1 cellular context compared by ENCODE assay signal in the genomic region with DNA sequence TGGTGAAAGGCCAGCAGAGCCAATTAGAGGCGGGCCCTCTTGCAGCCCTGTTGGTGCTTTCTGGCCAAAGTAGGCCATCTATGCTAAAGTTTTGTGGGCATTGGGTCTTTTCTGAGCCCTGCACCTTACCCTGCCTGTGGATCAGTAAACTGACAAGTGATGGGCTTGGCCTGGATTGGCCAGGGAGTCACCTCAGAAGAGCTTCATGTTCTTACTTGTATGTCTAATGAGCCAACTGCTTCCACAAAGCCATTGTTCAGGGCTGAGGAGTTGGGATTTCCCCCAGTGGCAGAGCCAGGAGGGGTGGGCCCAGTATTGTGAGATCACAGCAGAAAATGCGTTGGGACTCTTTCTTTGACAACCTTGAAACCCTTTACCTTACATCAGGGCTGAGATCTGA.
TF ChIP-seq lines count a peak whose summit lies in the region.

No MANE protein-coding gene starts in this region.

TF ChIP-seq in GM23338, 12 proteins besides CTCF, POLR2A, EP300 and RAD21 (continued from another document):
- TF ChIP-seq, protein P1, sequence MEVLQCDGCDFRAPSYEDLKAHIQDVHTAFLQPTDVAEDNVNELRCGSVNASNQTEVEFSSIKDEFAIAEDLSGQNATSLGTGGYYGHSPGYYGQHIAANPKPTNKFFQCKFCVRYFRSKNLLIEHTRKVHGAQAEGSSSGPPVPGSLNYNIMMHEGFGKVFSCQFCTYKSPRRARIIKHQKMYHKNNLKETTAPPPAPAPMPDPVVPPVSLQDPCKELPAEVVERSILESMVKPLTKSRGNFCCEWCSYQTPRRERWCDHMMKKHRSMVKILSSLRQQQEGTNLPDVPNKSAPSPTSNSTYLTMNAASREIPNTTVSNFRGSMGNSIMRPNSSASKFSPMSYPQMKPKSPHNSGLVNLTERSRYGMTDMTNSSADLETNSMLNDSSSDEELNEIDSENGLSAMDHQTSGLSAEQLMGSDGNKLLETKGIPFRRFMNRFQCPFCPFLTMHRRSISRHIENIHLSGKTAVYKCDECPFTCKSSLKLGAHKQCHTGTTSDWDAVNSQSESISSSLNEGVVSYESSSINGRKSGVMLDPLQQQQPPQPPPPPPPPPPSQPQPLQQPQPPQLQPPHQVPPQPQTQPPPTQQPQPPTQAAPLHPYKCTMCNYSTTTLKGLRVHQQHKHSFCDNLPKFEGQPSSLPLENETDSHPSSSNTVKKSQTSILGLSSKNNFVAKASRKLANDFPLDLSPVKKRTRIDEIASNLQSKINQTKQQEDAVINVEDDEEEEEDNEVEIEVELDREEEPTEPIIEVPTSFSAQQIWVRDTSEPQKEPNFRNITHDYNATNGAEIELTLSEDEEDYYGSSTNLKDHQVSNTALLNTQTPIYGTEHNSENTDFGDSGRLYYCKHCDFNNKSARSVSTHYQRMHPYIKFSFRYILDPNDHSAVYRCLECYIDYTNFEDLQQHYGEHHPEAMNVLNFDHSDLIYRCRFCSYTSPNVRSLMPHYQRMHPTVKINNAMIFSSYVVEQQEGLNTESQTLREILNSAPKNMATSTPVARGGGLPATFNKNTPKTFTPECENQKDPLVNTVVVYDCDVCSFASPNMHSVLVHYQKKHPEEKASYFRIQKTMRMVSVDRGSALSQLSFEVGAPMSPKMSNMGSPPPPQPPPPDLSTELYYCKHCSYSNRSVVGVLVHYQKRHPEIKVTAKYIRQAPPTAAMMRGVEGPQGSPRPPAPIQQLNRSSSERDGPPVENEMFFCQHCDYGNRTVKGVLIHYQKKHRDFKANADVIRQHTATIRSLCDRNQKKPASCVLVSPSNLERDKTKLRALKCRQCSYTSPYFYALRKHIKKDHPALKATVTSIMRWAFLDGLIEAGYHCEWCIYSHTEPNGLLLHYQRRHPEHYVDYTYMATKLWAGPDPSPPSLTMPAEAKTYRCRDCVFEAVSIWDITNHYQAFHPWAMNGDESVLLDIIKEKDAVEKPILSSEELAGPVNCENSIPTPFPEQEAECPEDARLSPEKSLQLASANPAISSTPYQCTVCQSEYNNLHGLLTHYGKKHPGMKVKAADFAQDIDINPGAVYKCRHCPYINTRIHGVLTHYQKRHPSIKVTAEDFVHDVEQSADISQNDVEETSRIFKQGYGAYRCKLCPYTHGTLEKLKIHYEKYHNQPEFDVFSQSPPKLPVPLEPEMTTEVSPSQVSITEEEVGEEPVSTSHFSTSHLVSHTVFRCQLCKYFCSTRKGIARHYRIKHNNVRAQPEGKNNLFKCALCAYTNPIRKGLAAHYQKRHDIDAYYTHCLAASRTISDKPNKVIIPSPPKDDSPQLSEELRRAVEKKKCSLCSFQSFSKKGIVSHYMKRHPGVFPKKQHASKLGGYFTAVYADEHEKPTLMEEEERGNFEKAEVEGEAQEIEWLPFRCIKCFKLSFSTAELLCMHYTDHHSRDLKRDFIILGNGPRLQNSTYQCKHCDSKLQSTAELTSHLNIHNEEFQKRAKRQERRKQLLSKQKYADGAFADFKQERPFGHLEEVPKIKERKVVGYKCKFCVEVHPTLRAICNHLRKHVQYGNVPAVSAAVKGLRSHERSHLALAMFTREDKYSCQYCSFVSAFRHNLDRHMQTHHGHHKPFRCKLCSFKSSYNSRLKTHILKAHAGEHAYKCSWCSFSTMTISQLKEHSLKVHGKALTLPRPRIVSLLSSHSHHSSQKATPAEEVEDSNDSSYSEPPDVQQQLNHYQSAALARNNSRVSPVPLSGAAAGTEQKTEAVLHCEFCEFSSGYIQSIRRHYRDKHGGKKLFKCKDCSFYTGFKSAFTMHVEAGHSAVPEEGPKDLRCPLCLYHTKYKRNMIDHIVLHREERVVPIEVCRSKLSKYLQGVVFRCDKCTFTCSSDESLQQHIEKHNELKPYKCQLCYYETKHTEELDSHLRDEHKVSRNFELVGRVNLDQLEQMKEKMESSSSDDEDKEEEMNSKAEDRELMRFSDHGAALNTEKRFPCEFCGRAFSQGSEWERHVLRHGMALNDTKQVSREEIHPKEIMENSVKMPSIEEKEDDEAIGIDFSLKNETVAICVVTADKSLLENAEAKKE (CRISPR knock-in tag; IDR thresholded peaks at IDR 0.05), result no peak
- no peak for TF ChIP-seq CREB1 (CRISPR knock-in tag; IDR thresholded peaks at IDR 0.05; ENCODE audit: low read depth)
- TF ChIP-seq NANOG (IDR thresholded peaks at IDR 0.05; ENCODE audit: borderline replicate concordance), result no peak
- TF ChIP-seq POLR2AphosphoS5 (IDR thresholded peaks at IDR 0.05; ENCODE audit: low read depth), result no peak
- TF ChIP-seq, protein P2, sequence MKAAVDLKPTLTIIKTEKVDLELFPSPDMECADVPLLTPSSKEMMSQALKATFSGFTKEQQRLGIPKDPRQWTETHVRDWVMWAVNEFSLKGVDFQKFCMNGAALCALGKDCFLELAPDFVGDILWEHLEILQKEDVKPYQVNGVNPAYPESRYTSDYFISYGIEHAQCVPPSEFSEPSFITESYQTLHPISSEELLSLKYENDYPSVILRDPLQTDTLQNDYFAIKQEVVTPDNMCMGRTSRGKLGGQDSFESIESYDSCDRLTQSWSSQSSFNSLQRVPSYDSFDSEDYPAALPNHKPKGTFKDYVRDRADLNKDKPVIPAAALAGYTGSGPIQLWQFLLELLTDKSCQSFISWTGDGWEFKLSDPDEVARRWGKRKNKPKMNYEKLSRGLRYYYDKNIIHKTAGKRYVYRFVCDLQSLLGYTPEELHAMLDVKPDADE (IDR thresholded peaks at IDR 0.05), result no peak
- TF ChIP-seq ZNF331 (CRISPR knock-in tag; IDR thresholded peaks at IDR 0.05; ENCODE audit: low read depth), result no peak
- TF ChIP-seq, protein P3, sequence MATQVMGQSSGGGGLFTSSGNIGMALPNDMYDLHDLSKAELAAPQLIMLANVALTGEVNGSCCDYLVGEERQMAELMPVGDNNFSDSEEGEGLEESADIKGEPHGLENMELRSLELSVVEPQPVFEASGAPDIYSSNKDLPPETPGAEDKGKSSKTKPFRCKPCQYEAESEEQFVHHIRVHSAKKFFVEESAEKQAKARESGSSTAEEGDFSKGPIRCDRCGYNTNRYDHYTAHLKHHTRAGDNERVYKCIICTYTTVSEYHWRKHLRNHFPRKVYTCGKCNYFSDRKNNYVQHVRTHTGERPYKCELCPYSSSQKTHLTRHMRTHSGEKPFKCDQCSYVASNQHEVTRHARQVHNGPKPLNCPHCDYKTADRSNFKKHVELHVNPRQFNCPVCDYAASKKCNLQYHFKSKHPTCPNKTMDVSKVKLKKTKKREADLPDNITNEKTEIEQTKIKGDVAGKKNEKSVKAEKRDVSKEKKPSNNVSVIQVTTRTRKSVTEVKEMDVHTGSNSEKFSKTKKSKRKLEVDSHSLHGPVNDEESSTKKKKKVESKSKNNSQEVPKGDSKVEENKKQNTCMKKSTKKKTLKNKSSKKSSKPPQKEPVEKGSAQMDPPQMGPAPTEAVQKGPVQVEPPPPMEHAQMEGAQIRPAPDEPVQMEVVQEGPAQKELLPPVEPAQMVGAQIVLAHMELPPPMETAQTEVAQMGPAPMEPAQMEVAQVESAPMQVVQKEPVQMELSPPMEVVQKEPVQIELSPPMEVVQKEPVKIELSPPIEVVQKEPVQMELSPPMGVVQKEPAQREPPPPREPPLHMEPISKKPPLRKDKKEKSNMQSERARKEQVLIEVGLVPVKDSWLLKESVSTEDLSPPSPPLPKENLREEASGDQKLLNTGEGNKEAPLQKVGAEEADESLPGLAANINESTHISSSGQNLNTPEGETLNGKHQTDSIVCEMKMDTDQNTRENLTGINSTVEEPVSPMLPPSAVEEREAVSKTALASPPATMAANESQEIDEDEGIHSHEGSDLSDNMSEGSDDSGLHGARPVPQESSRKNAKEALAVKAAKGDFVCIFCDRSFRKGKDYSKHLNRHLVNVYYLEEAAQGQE (IDR thresholded peaks at IDR 0.05; ENCODE audit: unreplicated experiment), result no peak
